23 cellular contexts compared by ENCODE assay signal in genomic region chr11:103651341-103651998, GRCh38.
"Had no signal": no experiment of that assay in that cellular context is flagged by ENCODE, and none has a peak within 500 bp of the region (broad histone marks: within the 10 kb centered on the region; RNA-seq: fewer than 3 reads in every experiment).

No MANE protein-coding gene starts in this region.

- H3K9me3 ChIP-seq: adrenal gland, colonic mucosa had no signal

- H3K36me3 Mint-ChIP-seq: activated naive CD8-positive, alpha-beta T cell treated with anti-CD3 and anti-CD28 coated beads, Interleukin-2, amount 10 ng/mL, durations not matched to agents 7 days and 5 days had no signal

- H3K4me1 ChIP-seq: adrenal gland, colonic mucosa had no signal

- H3K36me3 ChIP-seq: adrenal gland, colonic mucosa had no signal

- DNase-seq: activated CD4-positive, alpha-beta T cell treated with anti-CD3 and anti-CD28 coated beads for 4 hours; activated CD8-positive, alpha-beta memory T cell treated with anti-CD3 and anti-CD28 coated beads, Interleukin-2, amount 50 U/mL, for 4 hours; activated CD8-positive, alpha-beta T cell treated with anti-CD3 and anti-CD28 coated beads for 36 hours; activated gamma-delta T cell treated with Interleukin-2 at 50 U/mL for 16 hours; activated naive CD4-positive, alpha-beta T cell treated with anti-CD3 and anti-CD28 coated beads, Interleukin-2, amount 50 U/mL, for 16 hours; activated naive CD8-positive, alpha-beta T cell treated with anti-CD3 and anti-CD28 coated beads, Interleukin-2, amount 10 ng/mL, durations not matched to agents 7 days and 5 days; activated T-cell treated with anti-CD3 and anti-CD28 coated beads, Interleukin-2, amount 50 U/mL, for 72 hours; adrenal gland; anterior cingulate cortex; colonic mucosa; Kasumi-1; NCI-H1092; NCI-H1417; NCI-H1930; NCI-H2107; NCI-H345; NCI-H510A; NCI-H526 treated with DMSO at 0.1 percent for 48 hours; SIG-M5 had no signal

- FAIRE-seq: RCC 7860 had no signal

- H3K27ac Mint-ChIP-seq: activated CD8-positive, alpha-beta T cell treated with anti-CD3 and anti-CD28 coated beads for 36 hours; activated naive CD8-positive, alpha-beta T cell treated with anti-CD3 and anti-CD28 coated beads, Interleukin-2, amount 10 ng/mL, durations not matched to agents 7 days and 5 days; activated T-cell treated with anti-CD3 and anti-CD28 coated beads, Interleukin-2, amount 50 U/mL, for 72 hours; activated T-helper 2 cell treated with anti-CD3 and anti-CD28 coated beads, Interferon-gamma antibody, Interleukin-2, Interleukin-4, amounts not matched to agents 10 μg/mL and 5 μg/mL and 100 μg/mL, durations not matched to agents 14 hours and 24 hours and 36 hours; T-helper 1 cell treated with Interleukin-12 subunit alpha and Interleukin-12 subunit beta and Interleukin-4 antibody, amounts not matched to agents 30 μg/mL and 1 μg/mL, for 36 hours had no signal

- H3K4me1 Mint-ChIP-seq: activated naive CD8-positive, alpha-beta T cell treated with anti-CD3 and anti-CD28 coated beads, Interleukin-2, amount 10 ng/mL, durations not matched to agents 7 days and 5 days had no signal

- H3K4me3 ChIP-seq: adrenal gland, colonic mucosa, SK-N-MC had no signal

- H3K27me3 ChIP-seq: adrenal gland, colonic mucosa had no signal

- H3K9me3 Mint-ChIP-seq: activated T-helper 2 cell treated with anti-CD3 and anti-CD28 coated beads, Interferon-gamma antibody, Interleukin-2, Interleukin-4, amounts not matched to agents 10 μg/mL and 5 μg/mL and 100 μg/mL, durations not matched to agents 14 hours and 24 hours and 36 hours; T-helper 1 cell treated with Interleukin-12 subunit alpha and Interleukin-12 subunit beta and Interleukin-4 antibody, amounts not matched to agents 30 μg/mL and 1 μg/mL, for 36 hours had no signal

- H3K27me3 Mint-ChIP-seq: activated CD8-positive, alpha-beta T cell treated with anti-CD3 and anti-CD28 coated beads for 36 hours had no signal

- H3K4me3 Mint-ChIP-seq: activated CD8-positive, alpha-beta T cell treated with anti-CD3 and anti-CD28 coated beads for 36 hours; activated naive CD8-positive, alpha-beta T cell treated with anti-CD3 and anti-CD28 coated beads, Interleukin-2, amount 10 ng/mL, durations not matched to agents 7 days and 5 days; activated T-cell treated with anti-CD3 and anti-CD28 coated beads, Interleukin-2, amount 50 U/mL, for 72 hours; T-helper 1 cell treated with Interleukin-12 subunit alpha and Interleukin-12 subunit beta and Interleukin-4 antibody, amounts not matched to agents 30 μg/mL and 1 μg/mL, for 36 hours had no signal
